Comparison of ENCODE assay signal across 5 cellular contexts in genomic region chr10:114140827-114141226, GRCh38. TPM values are rescaled to one million over a fixed set of nuclear protein-coding genes. Genes with fewer than 3 reads are reported as not detected.
"Had no signal": no experiment of that assay in that cellular context is flagged by ENCODE, and none has a peak within 500 bp of the region (broad histone marks: within the 10 kb centered on the region; RNA-seq: fewer than 3 reads in every experiment).

No MANE protein-coding gene starts in this region.

RNA-seq across cellular contexts. Expression of gene TDRD1, which starts 38.3 kb away (rescaled TPM):
- total RNA-seq: HepG2, HT-29, HT1080, IMR-90, K562 had no signal
